9 cellular contexts compared by ENCODE assay signal in genomic region chr1:63004868-63005267, GRCh38.
DNase-seq lines count a peak whose midpoint lies in the region; ATAC-seq and TF ChIP-seq lines count a peak whose summit lies in the region.
"Had no signal": no experiment of that assay in that cellular context is flagged by ENCODE, and none has a peak within 500 bp of the region (broad histone marks: within the 10 kb centered on the region; RNA-seq: fewer than 3 reads in every experiment).

No MANE protein-coding gene starts in this region.

- H3K4me3 Mint-ChIP-seq in activated CD8-positive, alpha-beta memory T cell treated with anti-CD3 and anti-CD28 coated beads, Interleukin-2, amount 10 ng/mL, durations not matched to agents 7 days and 5 days: no peak overlapping the region

- no peaks in the 10 kb centered on the region for H3K9me3 Mint-ChIP-seq in activated CD8-positive, alpha-beta memory T cell treated with anti-CD3 and anti-CD28 coated beads, Interleukin-2, amount 10 ng/mL, durations not matched to agents 7 days and 5 days (ENCODE audit: low read depth)

- TF ChIP-seq RAD21 in Ishikawa (IDR thresholded peaks at IDR 0.05; ENCODE audit: low read depth): peak; percentile 63; the same call in 1 of the 2 replicates

- CTCF ChIA-PET in activated CD8-positive, alpha-beta memory T cell treated with anti-CD3 and anti-CD28 coated beads, Interleukin-2, amount 10 ng/mL, durations not matched to agents 7 days and 5 days (lab: Charles Lee): no interaction called here

- no peaks in the 10 kb centered on the region for H3K27me3 Mint-ChIP-seq in activated CD8-positive, alpha-beta memory T cell treated with anti-CD3 and anti-CD28 coated beads, Interleukin-2, amount 10 ng/mL, durations not matched to agents 7 days and 5 days

- no peak overlapping the region for H3K27ac Mint-ChIP-seq in activated CD8-positive, alpha-beta memory T cell treated with anti-CD3 and anti-CD28 coated beads, Interleukin-2, amount 10 ng/mL, durations not matched to agents 7 days and 5 days

- no peak overlapping the region for H3K4me3 ChIP-seq in astrocyte of the spinal cord (ENCODE audit: low read depth, low read length)

- H3K36me3 Mint-ChIP-seq in activated CD8-positive, alpha-beta memory T cell treated with anti-CD3 and anti-CD28 coated beads, Interleukin-2, amount 10 ng/mL, durations not matched to agents 7 days and 5 days: no peaks in the 10 kb centered on the region

- peak; percentile 74 for DNase-seq in COLO829 (ENCODE audit: low spot score)
- DNase-seq in astrocyte of the spinal cord (ENCODE audit: low read depth, low spot score): peak; percentile 18
- peak; percentile 10 for DNase-seq in kidney glomerular epithelial cell (lab: John Stamatoyannopoulos, UW)
- DNase-seq in stimulated activated naive CD4-positive, alpha-beta T cell (lab: John Stamatoyannopoulos, UW): no peak
- no peak for DNase-seq in activated CD8-positive, alpha-beta memory T cell treated with anti-CD3 and anti-CD28 coated beads, Interleukin-2, amount 10 ng/mL, durations not matched to agents 7 days and 5 days
- no peak for DNase-seq in NCI-H510A (lab: John Stamatoyannopoulos, UW)
- DNase-seq: stimulated activated CD4-positive, alpha-beta T cell treated with anti-CD3 and anti-CD28 coated beads, Interleukin-4, amount 100 ng/mL, for 4 hours had no signal

- in situ Hi-C loops in astrocyte of the spinal cord (cut with HindIII; ENCODE audit: low sequenced_read_pairs): no loop called here

- TF ChIP-seq CTCF in astrocyte of the spinal cord (IDR thresholded peaks at IDR 0.05; ENCODE audit: low read depth, low read length): peak; percentile 55

- TF ChIP-seq EP300 in Ishikawa (IDR thresholded peaks at IDR 0.05; ENCODE audit: borderline replicate concordance): no peak

- no peaks in the 10 kb centered on the region for H3K4me1 Mint-ChIP-seq in activated CD8-positive, alpha-beta memory T cell treated with anti-CD3 and anti-CD28 coated beads, Interleukin-2, amount 10 ng/mL, durations not matched to agents 7 days and 5 days

- no peak for ATAC-seq in activated CD8-positive, alpha-beta memory T cell treated with anti-CD3 and anti-CD28 coated beads, Interleukin-2, amount 10 ng/mL, durations not matched to agents 7 days and 5 days
- no peak for ATAC-seq in GM21529 (IDR thresholded peaks at IDR 0.05; ENCODE audit: unreplicated experiment)

TF ChIP-seq in Ishikawa, 13 proteins besides CTCF, POLR2A, EP300 and RAD21:
- TF ChIP-seq, protein P1, sequence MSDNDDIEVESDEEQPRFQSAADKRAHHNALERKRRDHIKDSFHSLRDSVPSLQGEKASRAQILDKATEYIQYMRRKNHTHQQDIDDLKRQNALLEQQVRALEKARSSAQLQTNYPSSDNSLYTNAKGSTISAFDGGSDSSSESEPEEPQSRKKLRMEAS (IDR thresholded peaks at IDR 0.05): no peak
- TF ChIP-seq TAF1 (IDR thresholded peaks at IDR 0.05; ENCODE audit: low read depth) (no peak), CEBPB (IDR thresholded peaks at IDR 0.05) (no peak), REST (IDR thresholded peaks at IDR 0.05; ENCODE audit: low read depth) (no peak), TCF12 (IDR thresholded peaks at IDR 0.05; ENCODE audit: low read depth) (no peak), USF1 (IDR thresholded peaks at IDR 0.05) (no peak), YY1 (IDR thresholded peaks at IDR 0.05; ENCODE audit: low read depth) (no peak), CREB1 (IDR thresholded peaks at IDR 0.05; ENCODE audit: low read depth) (no peak), TEAD4 (IDR thresholded peaks at IDR 0.05) (no peak), EGR1 (IDR thresholded peaks at IDR 0.05) (no peak)

Comparison
In these comparisons a context has a peak if more than half of its experiments do, and no peak if none do; other contexts are left out.
1. DNase-seq: peak in COLO829 (single experiment), astrocyte of the spinal cord (single experiment) and kidney glomerular epithelial cell (single experiment); none in stimulated activated naive CD4-positive, alpha-beta T cell (0 of 6), activated CD8-positive, alpha-beta memory T cell treated with anti-CD3 and anti-CD28 coated beads, Interleukin-2, amount 10 ng/mL, durations not matched to agents 7 days and 5 days (single experiment) and NCI-H510A (single experiment).